ENCODE assay signal across 8 cellular contexts in genomic region chr4:2402053-2402452, GRCh38. TPM values are rescaled to one million over a fixed set of nuclear protein-coding genes. Genes with fewer than 3 reads are reported as not detected.
DNase-seq lines count a peak whose midpoint lies in the region; ATAC-seq and TF ChIP-seq lines count a peak whose summit lies in the region.

No MANE protein-coding gene starts in this region.

- ATAC-seq in left cardiac atrium = peak; percentile 86 to 90
- no peak for ATAC-seq in GM19395 (IDR thresholded peaks at IDR 0.05; ENCODE audit: unreplicated experiment)
- ATAC-seq in stimulated activated memory B cell treated with anti-CD40 and anti-IgM and Interleukin-4, amounts not matched to agents 10 μg/mL and 1 μg/mL and 100 μg/mL, for 72 hours = no peak
- no peak for ATAC-seq in GM18498 (IDR thresholded peaks at IDR 0.05; ENCODE audit: unreplicated experiment)

- H3K27me3 Mint-ChIP-seq in CD14-positive monocyte (ENCODE audit: low read depth in 3 of 3) = peaks cover 20 to 31% (median 26%) of the 10 kb centered on the region in 3 donors
- H3K27me3 Mint-ChIP-seq in activated naive CD8-positive, alpha-beta T cell treated with anti-CD3 and anti-CD28 coated beads for 36 hours = peaks cover 14% of the 10 kb centered on the region
- H3K27me3 Mint-ChIP-seq in stimulated activated memory B cell treated with anti-CD40 and anti-IgM and Interleukin-4, amounts not matched to agents 10 μg/mL and 1 μg/mL and 100 μg/mL, for 72 hours = peaks cover 50% of the 10 kb centered on the region

- no peak for TF ChIP-seq CTCF in CD14-positive monocyte (IDR thresholded peaks at IDR 0.05)

- peak overlapping the region in 3 of 7 donors; percentile 36 to 71 (median 50) for H3K27ac Mint-ChIP-seq in CD14-positive monocyte
- H3K27ac Mint-ChIP-seq in activated naive CD8-positive, alpha-beta T cell treated with anti-CD3 and anti-CD28 coated beads for 36 hours = no peak overlapping the region
- no peak overlapping the region for H3K27ac Mint-ChIP-seq in stimulated activated memory B cell treated with anti-CD40 and anti-IgM and Interleukin-4, amounts not matched to agents 10 μg/mL and 1 μg/mL and 100 μg/mL, for 72 hours

- DNase-seq in CD14-positive monocyte (ENCODE audit: low spot score) = no peak
- DNase-seq in NCI-H1417 (lab: John Stamatoyannopoulos, UW) = peak; percentile 61 to 93 (median 87)
- DNase-seq in activated naive CD8-positive, alpha-beta T cell treated with anti-CD3 and anti-CD28 coated beads for 36 hours = no peak
- DNase-seq in left cardiac atrium = peak; percentile 71
- DNase-seq in posterior cingulate gyrus = peak; percentile 39 to 95 (median 74)

- H3K9me3 Mint-ChIP-seq in CD14-positive monocyte = peaks cover 0 to 3% (median 0%) of the 10 kb centered on the region in 7 donors
- H3K9me3 Mint-ChIP-seq in activated naive CD8-positive, alpha-beta T cell treated with anti-CD3 and anti-CD28 coated beads for 36 hours = no peaks in the 10 kb centered on the region
- H3K9me3 Mint-ChIP-seq in stimulated activated memory B cell treated with anti-CD40 and anti-IgM and Interleukin-4, amounts not matched to agents 10 μg/mL and 1 μg/mL and 100 μg/mL, for 72 hours = no peaks in the 10 kb centered on the region

- peak overlapping the region; percentile 77 to 92 for H3K4me3 Mint-ChIP-seq in CD14-positive monocyte
- H3K4me3 Mint-ChIP-seq in activated naive CD8-positive, alpha-beta T cell treated with anti-CD3 and anti-CD28 coated beads for 36 hours = peak overlapping the region; percentile 12
- H3K4me3 Mint-ChIP-seq in stimulated activated memory B cell treated with anti-CD40 and anti-IgM and Interleukin-4, amounts not matched to agents 10 μg/mL and 1 μg/mL and 100 μg/mL, for 72 hours = no peak overlapping the region

- peaks cover 27% of the 10 kb centered on the region for H3K4me1 Mint-ChIP-seq in CD14-positive monocyte
- peaks cover 2% of the 10 kb centered on the region for H3K4me1 Mint-ChIP-seq in activated naive CD8-positive, alpha-beta T cell treated with anti-CD3 and anti-CD28 coated beads for 36 hours
- H3K4me1 Mint-ChIP-seq in stimulated activated memory B cell treated with anti-CD40 and anti-IgM and Interleukin-4, amounts not matched to agents 10 μg/mL and 1 μg/mL and 100 μg/mL, for 72 hours = no peaks in the 10 kb centered on the region

- peaks cover 0 to 2% of the 10 kb centered on the region in 2 donors for H3K36me3 Mint-ChIP-seq in CD14-positive monocyte
- no peaks in the 10 kb centered on the region for H3K36me3 Mint-ChIP-seq in activated naive CD8-positive, alpha-beta T cell treated with anti-CD3 and anti-CD28 coated beads for 36 hours
- no peaks in the 10 kb centered on the region for H3K36me3 Mint-ChIP-seq in stimulated activated memory B cell treated with anti-CD40 and anti-IgM and Interleukin-4, amounts not matched to agents 10 μg/mL and 1 μg/mL and 100 μg/mL, for 72 hours

- intact Hi-C loops in CD14-positive monocyte (cut with micrococcal nuclease) = no loop called here
- intact Hi-C loops in left cardiac atrium (cut with DNase I) = no loop called here
- intact Hi-C loops in posterior cingulate gyrus (cut with DNase I) = no loop called here

RNA-seq across cellular contexts. Expression of gene ZFYVE28, which starts 16.4 kb away (rescaled TPM):
- polyA plus RNA-seq in CD14-positive monocyte = 1 to 10 TPM; 1.0 to 1.1 TPM
- 1 to 10 TPM; 3.8 to 4.6 TPM for total RNA-seq in activated naive CD8-positive, alpha-beta T cell treated with anti-CD3 and anti-CD28 coated beads for 36 hours
- 1 to 10 TPM; 5.2 to 7.2 TPM for total RNA-seq in left cardiac atrium

RNA-seq across cellular contexts. Expression of gene CFAP99, which starts 16.7 kb away (rescaled TPM):
- under 1 TPM in 1 of 2 donors, not detected in 1; 0.15 TPM for polyA plus RNA-seq in CD14-positive monocyte
- not detected for total RNA-seq in activated naive CD8-positive, alpha-beta T cell treated with anti-CD3 and anti-CD28 coated beads for 36 hours
- total RNA-seq in left cardiac atrium = not detected

Comparison
In these comparisons a context has a peak if more than half of its experiments do, and no peak if none do; other contexts are left out.
1. DNase-seq: peak in NCI-H1417 (3 of 3), left cardiac atrium (single experiment) and posterior cingulate gyrus (10 of 10); none in CD14-positive monocyte (single experiment) and activated naive CD8-positive, alpha-beta T cell treated with anti-CD3 and anti-CD28 coated beads for 36 hours (single experiment).
2. ATAC-seq: peak in left cardiac atrium (2 of 2); none in GM19395 (single experiment), stimulated activated memory B cell treated with anti-CD40 and anti-IgM and Interleukin-4, amounts not matched to agents 10 μg/mL and 1 μg/mL and 100 μg/mL, for 72 hours (single experiment) and GM18498 (single experiment).